Comparison of ENCODE assay signal across 10 cellular contexts in the genomic region with DNA sequence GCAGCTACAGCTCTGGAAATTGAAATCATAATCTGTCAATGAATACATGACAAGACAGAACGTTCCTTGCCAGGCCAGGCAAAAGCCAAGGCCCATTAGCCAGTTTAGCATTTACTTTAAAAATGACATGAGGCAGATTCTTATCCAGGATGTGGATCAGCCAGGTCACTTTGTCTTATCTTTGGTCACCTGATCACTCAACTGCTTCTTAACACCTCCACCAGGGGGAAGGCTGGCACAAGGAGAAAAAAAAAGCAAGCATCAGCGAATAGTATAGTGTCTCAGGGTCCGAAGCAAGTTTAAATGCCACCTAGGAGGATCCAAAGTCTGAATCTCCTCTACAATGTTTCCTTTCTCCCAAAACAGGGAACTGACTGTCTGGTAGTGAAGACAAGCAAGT. TPM values are rescaled to one million over a fixed set of nuclear protein-coding genes. Genes with fewer than 3 reads are reported as not detected.
DNase-seq lines count a peak whose midpoint lies in the region; ATAC-seq, FAIRE-seq and TF ChIP-seq lines count a peak whose summit lies in the region.
"Had no signal": no experiment of that assay in that cellular context is flagged by ENCODE, and none has a peak within 500 bp of the region (broad histone marks: within the 10 kb centered on the region; RNA-seq: fewer than 3 reads in every experiment).

No MANE protein-coding gene starts in this region.

- TF ChIP-seq CTCF in bronchial epithelial cell (IDR thresholded peaks at IDR 0.05; ENCODE audit: insufficient read depth, low read length, severe bottlenecking), result peak; percentile 47
- peak; percentile 21 for TF ChIP-seq CTCF in psoas muscle (IDR thresholded peaks at IDR 0.05)

- 21 to 39% (median 21%) methylated on average over 3 of the region's 3 CpGs for WGBS in psoas muscle, 3 donors

- ATAC-seq in GM21786 (IDR thresholded peaks at IDR 0.05; ENCODE audit: unreplicated experiment), result peak; percentile 60
- peak; percentile 34 to 45 (median 39) for ATAC-seq in psoas muscle
- no peak for ATAC-seq in HG03025 (IDR thresholded peaks at IDR 0.05; ENCODE audit: low FRiP score, unreplicated experiment)
- ATAC-seq in GM21360 (IDR thresholded peaks at IDR 0.05; ENCODE audit: unreplicated experiment), result no peak

- H3K36me3 ChIP-seq in bronchial epithelial cell (ENCODE audit: control insufficient read depth, insufficient read depth, low read length) (no peaks in the 10 kb centered on the region), psoas muscle (ENCODE audit: insufficient read depth in 1 of 2, low read depth in 1 of 2) (no peaks in the 10 kb centered on the region)
- H3K36me3 ChIP-seq: SJSA1 had no signal

- no peaks in the 10 kb centered on the region for H3K9me3 ChIP-seq in psoas muscle
- H3K9me3 ChIP-seq: SJSA1 had no signal

- no peak overlapping the region for H3K27ac ChIP-seq in psoas muscle
- H3K27ac ChIP-seq: SJSA1 had no signal

- DNase-seq in DMS53 (lab: John Stamatoyannopoulos, UW), result peak; percentile 62
- DNase-seq in NCI-H69 (lab: John Stamatoyannopoulos, UW), result peak; percentile 26
- DNase-seq in bronchial epithelial cell (ENCODE audit: low read depth), result peak; percentile 29
- DNase-seq in psoas muscle, result no peak
- no peak for DNase-seq in SHP77 treated with DMSO at 0.1 percent for 48 hours (lab: John Stamatoyannopoulos, UW)

- FAIRE-seq in bronchial epithelial cell (lab: Jason Lieb, UNC), result no peak

- intact Hi-C loops in psoas muscle (cut with DNase I), result no loop called here

- no peaks in the 10 kb centered on the region for H3K27me3 ChIP-seq in bronchial epithelial cell (ENCODE audit: control insufficient read depth, insufficient read depth, low read length)
- H3K27me3 ChIP-seq in psoas muscle (ENCODE audit: insufficient read depth in 3 of 3, low read length in 2 of 3), result no peaks in the 10 kb centered on the region
- H3K27me3 ChIP-seq: SJSA1 had no signal

- H3K4me1 ChIP-seq in psoas muscle, result peaks cover 6% of the 10 kb centered on the region
- H3K4me1 ChIP-seq: SJSA1 had no signal

- H3K4me3 ChIP-seq in bronchial epithelial cell (ENCODE audit: low read depth, low read length), result no peak overlapping the region
- no peak overlapping the region for H3K4me3 ChIP-seq in psoas muscle
- H3K4me3 ChIP-seq: lung, SJSA1 had no signal

RNA-seq across cellular contexts. Expression of a gene that starts 18.8 kb away (rescaled TPM):
- total RNA-seq in bronchial epithelial cell, result not detected in 2 replicates
- total RNA-seq in psoas muscle, result 10 to 100 TPM in 2 of 4 donors, 1 to 10 TPM in 2; 7.1 to 41.5 (median 10.8) TPM
- polyA plus RNA-seq in psoas muscle, result 1 to 10 TPM in 2 of 3 donors, under 1 TPM in 1; 0.26 to 7.0 (median 2.1) TPM
- total RNA-seq: lung, SJSA1 had no signal
- polyA plus RNA-seq: lung had no signal

Comparison
In these comparisons a context has a peak if more than half of its experiments do, and no peak if none do; other contexts are left out.
1. DNase-seq: peak in DMS53 (single experiment), NCI-H69 (single experiment) and bronchial epithelial cell (single experiment); none in psoas muscle (0 of 2) and SHP77 treated with DMSO at 0.1 percent for 48 hours (single experiment).
2. ATAC-seq: peak in GM21786 (single experiment) and psoas muscle (4 of 4); none in HG03025 (single experiment) and GM21360 (single experiment).